ENCODE assay signal across 14 cellular contexts in genomic region chr10:5779753-5780152, GRCh38.
"Had no signal": no experiment of that assay in that cellular context is flagged by ENCODE, and none has a peak within 500 bp of the region (broad histone marks: within the 10 kb centered on the region; RNA-seq: fewer than 3 reads in every experiment).

No MANE protein-coding gene starts in this region.

- H3K27ac Mint-ChIP-seq: neural progenitor cell; T-helper 2 cell treated with Interferon-gamma antibody and Interleukin-4, amounts not matched to agents 5 μg/mL and 100 μg/mL, for 36 hours had no signal

- DNase-seq: activated CD4-positive, alpha-beta T cell treated with anti-CD3 and anti-CD28 coated beads for 4 hours; activated CD8-positive, alpha-beta memory T cell treated with anti-CD3 and anti-CD28 coated beads for 24 hours; activated naive CD4-positive, alpha-beta T cell treated with Interleukin-2 at 50 U/mL for 16 hours; colonic mucosa; gastrocnemius medialis; heart right ventricle; lower lobe of right lung; midbrain; pancreas; stimulated activated CD4-positive, alpha-beta T cell treated with anti-CD3 and anti-CD28 coated beads, Interleukin-2, amount 100 ng/mL, for 48 hours; stimulated activated CD8-positive, alpha-beta memory T cell treated with anti-CD3 and anti-CD28 coated beads, Interleukin-4, amount 100 ng/mL, for 48 hours; uterus had no signal

- H3K4me1 Mint-ChIP-seq: neural progenitor cell had no signal

- H3K4me3 Mint-ChIP-seq: neural progenitor cell; T-helper 2 cell treated with Interferon-gamma antibody and Interleukin-4, amounts not matched to agents 5 μg/mL and 100 μg/mL, for 36 hours had no signal

- ATAC-seq: gastrocnemius medialis, heart right ventricle, lower lobe of right lung, pancreas had no signal

- H3K27ac ChIP-seq: colonic mucosa, gastrocnemius medialis, heart right ventricle, lower lobe of right lung, neural progenitor cell, pancreas, uterus had no signal
